In genomic region chr3:44913868-44914468, GRCh38 we compare ENCODE assay signal across 8 cellular contexts. TPM values are rescaled to one million over a fixed set of nuclear protein-coding genes. Genes with fewer than 3 reads are reported as not detected.
DNase-seq lines count a peak whose midpoint lies in the region; ATAC-seq and TF ChIP-seq lines count a peak whose summit lies in the region.

No MANE protein-coding gene starts in this region.

- H3K4me3 ChIP-seq in choroid plexus epithelial cell (ENCODE audit: low read depth, low read length) (no peak overlapping the region), left lung (no peak overlapping the region)

- H3K4me1 ChIP-seq in left lung: peaks cover 0 to 7% of the 10 kb centered on the region in 2 donors

- H3K27ac ChIP-seq in 22Rv1 (no peak overlapping the region), left lung (no peak overlapping the region)

- DNase-seq in GM19238 (ENCODE audit: insufficient read length, low spot score) (peak; percentile 68), NCI-H226 (peak; percentile 51), choroid plexus epithelial cell (ENCODE audit: low read depth) (peak; percentile 77), left lung (peak in 1 of 2 donors; percentile 64)
- peak; percentile 50 to 59 for DNase-seq in activated CD4-positive, alpha-beta T cell treated with anti-CD3 and anti-CD28 coated beads for 4 hours
- DNase-seq in stimulated activated CD4-positive, alpha-beta T cell treated with anti-CD3 and anti-CD28 coated beads, TNF-alpha, amount 100 ng/mL, for 24 hours (ENCODE audit: low read depth in 3 of 3): peak; percentile 28 to 60 (median 28)

- ATAC-seq in left lung (peak; percentile 93), HG02981 (IDR thresholded peaks at IDR 0.05; ENCODE audit: unreplicated experiment) (no peak)

- H3K36me3 ChIP-seq in left lung: peaks cover 0 to 33% of the 10 kb centered on the region in 2 donors

- no peaks in the 10 kb centered on the region for H3K9me3 ChIP-seq in left lung

- TF ChIP-seq CTCF in 22Rv1 (IDR thresholded peaks at IDR 0.05): peak; percentile 87
- TF ChIP-seq CTCF in choroid plexus epithelial cell (conservative IDR thresholded peaks at IDR 0.05; ENCODE audit: low read depth, low read length): peak; percentile 90
- peak; percentile 70 to 81 for TF ChIP-seq CTCF in left lung (IDR thresholded peaks at IDR 0.05)

- intact Hi-C loops in left lung (cut with DNase I): loop anchor here in 1 of 2 donors (10.0 kb wide), 1 partner anchor 379 kb away; no protein-coding TSS in a partner anchor

- H3K27me3 ChIP-seq in left lung: peaks cover 0 to 12% of the 10 kb centered on the region in 2 donors

RNA-seq across cellular contexts. Expression of gene TGM4, which starts 39.6 kb away (rescaled TPM):
- not detected for total RNA-seq in left lung

RNA-seq across cellular contexts. Expression of gene TMEM42, which starts 52.3 kb away (rescaled TPM):
- 10 to 100 TPM; 14.2 to 18.4 TPM for total RNA-seq in left lung
